Comparison of ENCODE assay signal across 20 cellular contexts in genomic region chr17:38344127-38344745, GRCh38. TPM values are rescaled to one million over a fixed set of nuclear protein-coding genes. Genes with fewer than 3 reads are reported as not detected.
"Had no signal": no experiment of that assay in that cellular context is flagged by ENCODE, and none has a peak within 500 bp of the region (broad histone marks: within the 10 kb centered on the region; RNA-seq: fewer than 3 reads in every experiment).

No MANE protein-coding gene starts in this region.

- H3K4me3 Mint-ChIP-seq: activated naive CD4-positive, alpha-beta T cell treated with anti-CD3 and anti-CD28 coated beads for 36 hours; activated naive CD8-positive, alpha-beta T cell treated with anti-CD3 and anti-CD28 coated beads, Interleukin-2, amount 50 U/mL, for 24 hours; activated T-helper 17 cell treated with anti-CD3 and anti-CD28 coated beads, Interleukin-2, amount 50 U/mL, for 72 hours; nephron; stimulated activated naive CD8-positive, alpha-beta T cell treated with anti-CD3 and anti-CD28 coated beads, Interleukin-15, Interleukin-2, amounts not matched to agents 100 ng/mL and 50 ng/mL, for 24 hours had no signal

- FAIRE-seq: small intestine had no signal

- H3K27ac ChIP-seq: breast epithelium, gastroesophageal sphincter, heart right ventricle, lower lobe of right lung, upper lobe of right lung, WERI-Rb-1 had no signal

- H3K36me3 ChIP-seq: breast epithelium, gastroesophageal sphincter, heart right ventricle, lower lobe of right lung, upper lobe of right lung, WERI-Rb-1 had no signal

- H3K9me3 ChIP-seq: breast epithelium, gastroesophageal sphincter, heart right ventricle, lower lobe of right lung, upper lobe of right lung had no signal

- DNase-seq: activated CD4-positive, alpha-beta T cell treated with anti-CD3 and anti-CD28 coated beads, Interleukin-2, amount 50 U/mL, for 48 hours; activated naive CD4-positive, alpha-beta T cell treated with anti-CD3 and anti-CD28 coated beads for 36 hours; activated naive CD8-positive, alpha-beta T cell treated with anti-CD3 and anti-CD28 coated beads, Interleukin-2, amount 50 U/mL, for 24 hours; aorta; dermis blood vessel endothelial cell; heart right ventricle; left cardiac atrium; lower lobe of right lung; small intestine; stimulated activated CD4-positive, alpha-beta T cell treated with anti-CD3 and anti-CD28 coated beads, Interleukin-4, amount 100 ng/mL, for 4 hours; stimulated activated CD8-positive, alpha-beta memory T cell treated with anti-CD3 and anti-CD28 coated beads, Interleukin-4, amount 100 ng/mL, for 48 hours; upper lobe of right lung; WERI-Rb-1 had no signal

- H3K27me3 ChIP-seq: upper lobe of right lung had no signal

- H3K9me3 Mint-ChIP-seq: activated naive CD4-positive, alpha-beta T cell treated with anti-CD3 and anti-CD28 coated beads for 36 hours; activated naive CD8-positive, alpha-beta T cell treated with anti-CD3 and anti-CD28 coated beads, Interleukin-2, amount 50 U/mL, for 24 hours; activated T-helper 17 cell treated with anti-CD3 and anti-CD28 coated beads, Interleukin-2, amount 50 U/mL, for 72 hours; nephron; stimulated activated naive CD8-positive, alpha-beta T cell treated with anti-CD3 and anti-CD28 coated beads, Interleukin-15, Interleukin-2, amounts not matched to agents 100 ng/mL and 50 ng/mL, for 24 hours had no signal

- H3K4me3 ChIP-seq: breast epithelium, gastroesophageal sphincter, heart right ventricle, lower lobe of right lung, upper lobe of right lung had no signal

- ATAC-seq: activated naive CD8-positive, alpha-beta T cell treated with anti-CD3 and anti-CD28 coated beads, Interleukin-2, amount 50 U/mL, for 24 hours; activated T-helper 17 cell treated with anti-CD3 and anti-CD28 coated beads, Interleukin-2, amount 50 U/mL, for 72 hours; gastroesophageal sphincter; heart right ventricle; left cardiac atrium; lower lobe of right lung had no signal

- H3K4me1 Mint-ChIP-seq: nephron had no signal

- H3K4me1 ChIP-seq: lower lobe of right lung, upper lobe of right lung had no signal

- H3K27ac Mint-ChIP-seq: activated naive CD4-positive, alpha-beta T cell treated with anti-CD3 and anti-CD28 coated beads for 36 hours; activated naive CD8-positive, alpha-beta T cell treated with anti-CD3 and anti-CD28 coated beads, Interleukin-2, amount 50 U/mL, for 24 hours; activated T-helper 17 cell treated with anti-CD3 and anti-CD28 coated beads, Interleukin-2, amount 50 U/mL, for 72 hours; nephron; progenitor cell of endocrine pancreas; stimulated activated naive CD8-positive, alpha-beta T cell treated with anti-CD3 and anti-CD28 coated beads, Interleukin-15, Interleukin-2, amounts not matched to agents 100 ng/mL and 50 ng/mL, for 24 hours had no signal

- H3K27me3 Mint-ChIP-seq: stimulated activated naive CD8-positive, alpha-beta T cell treated with anti-CD3 and anti-CD28 coated beads, Interleukin-15, Interleukin-2, amounts not matched to agents 100 ng/mL and 50 ng/mL, for 24 hours had no signal

RNA-seq across cellular contexts. Expression of gene GPR179, which starts 0.5 kb away (rescaled TPM):
- total RNA-seq: aorta, dermis blood vessel endothelial cell, omental fat pad had no signal
